Comparison of ENCODE assay signal across 20 cellular contexts in genomic region chr6:102023977-102024657, GRCh38.
"Had no signal": no experiment of that assay in that cellular context is flagged by ENCODE, and none has a peak within 500 bp of the region (broad histone marks: within the 10 kb centered on the region; RNA-seq: fewer than 3 reads in every experiment).

No MANE protein-coding gene starts in this region.

- H3K9me3 ChIP-seq: ascending aorta, colonic mucosa, gastrocnemius medialis, thoracic aorta, upper lobe of left lung had no signal

- DNase-seq: activated CD4-positive, alpha-beta T cell treated with anti-CD3 and anti-CD28 coated beads for 1 hour; activated CD8-positive, alpha-beta memory T cell treated with anti-CD3 and anti-CD28 coated beads for 24 hours; activated CD8-positive, alpha-beta memory T cell treated with anti-CD3 and anti-CD28 coated beads, Interleukin-2, amount 50 U/mL, for 48 hours; activated effector memory CD4-positive, alpha-beta T cell treated with anti-CD3 and anti-CD28 coated beads, Interleukin-2, amount 50 U/mL, for 16 hours; activated naive CD4-positive, alpha-beta T cell treated with anti-CD3 and anti-CD28 coated beads, Interleukin-2, amount 50 U/mL, for 16 hours; activated T-cell treated with anti-CD3 and anti-CD28 coated beads, Interleukin-2, amount 50 U/mL, for 72 hours; colonic mucosa; erythroblast; gastrocnemius medialis; head of caudate nucleus; kidney glomerular epithelial cell; mammary epithelial cell; occipital lobe; posterior cingulate gyrus; stimulated activated naive B cell treated with anti-CD40 and anti-IgM and Interleukin-4, amounts not matched to agents 10 μg/mL and 1 μg/mL and 100 μg/mL, for 72 hours; T-helper 17 cell; WERI-Rb-1 had no signal

- H3K4me1 ChIP-seq: ascending aorta, colonic mucosa, gastrocnemius medialis, upper lobe of left lung had no signal

- H3K4me3 ChIP-seq: ascending aorta, colonic mucosa, gastrocnemius medialis, thoracic aorta, upper lobe of left lung had no signal

- ATAC-seq: activated T-cell treated with anti-CD3 and anti-CD28 coated beads, Interleukin-2, amount 50 U/mL, for 72 hours; stimulated activated naive B cell treated with anti-CD40 and anti-IgM and Interleukin-4, amounts not matched to agents 10 μg/mL and 1 μg/mL and 100 μg/mL, for 72 hours; T-helper 17 cell had no signal

- H3K27ac ChIP-seq: ascending aorta, colonic mucosa, gastrocnemius medialis, thoracic aorta, upper lobe of left lung, WERI-Rb-1 had no signal

- H3K36me3 ChIP-seq: ascending aorta, colonic mucosa, gastrocnemius medialis, thoracic aorta, upper lobe of left lung, WERI-Rb-1 had no signal

- H3K27me3 ChIP-seq: ascending aorta, colonic mucosa, gastrocnemius medialis, upper lobe of left lung had no signal
